Comparison of ENCODE assay signal across 2 cellular contexts in genomic region chr3:65669163-65669875, GRCh38.
TF ChIP-seq lines count a peak whose summit lies in the region.

No MANE protein-coding gene starts in this region.

TF ChIP-seq in H1, 55 proteins besides CTCF, POLR2A, EP300 and RAD21:
- TF ChIP-seq TBP (IDR thresholded peaks at IDR 0.05; ENCODE audit: low read depth, low read length) (no peak), SRF (IDR thresholded peaks at IDR 0.05; ENCODE audit: low read depth, low read length) (no peak), SAP30 (IDR thresholded peaks at IDR 0.05; ENCODE audit: insufficient read depth, insufficient replicate concordance, low read length) (no peak), ATF3 (IDR thresholded peaks at IDR 0.05; ENCODE audit: insufficient read depth, low read depth, low read length) (no peak), KDM1A (IDR thresholded peaks at IDR 0.05; ENCODE audit: borderline replicate concordance, low read length) (no peak), KDM5A (IDR thresholded peaks at IDR 0.05; ENCODE audit: low read length) (no peak), YY1 (IDR thresholded peaks at IDR 0.05; ENCODE audit: low read depth, low read length) (no peak), NANOG (IDR thresholded peaks at IDR 0.05; ENCODE audit: insufficient read depth, low read depth, low read length, poor library complexity, severe bottlenecking) (no peak), TEAD4 (IDR thresholded peaks at IDR 0.05; ENCODE audit: low read depth, low read length) (no peak), CHD1 (IDR thresholded peaks at IDR 0.05; ENCODE audit: low read depth, low read length) (no peak), CEBPB (IDR thresholded peaks at IDR 0.05; ENCODE audit: low read depth, low read length) (no peak), RFX5 (IDR thresholded peaks at IDR 0.05; ENCODE audit: borderline replicate concordance, low read depth, low read length) (no peak), CHD7 (IDR thresholded peaks at IDR 0.05; ENCODE audit: insufficient replicate concordance, low read length) (no peak), TAF7 (optimal IDR thresholded peaks at IDR 0.05; ENCODE audit: borderline replicate concordance, low read depth, low read length) (no peak), USF2 (IDR thresholded peaks at IDR 0.05; ENCODE audit: low read length) (no peak), POU5F1 (IDR thresholded peaks at IDR 0.05; ENCODE audit: low read depth, low read length) (no peak), RBBP5 (IDR thresholded peaks at IDR 0.05; ENCODE audit: borderline replicate concordance, low read depth, low read length) (no peak)

TF ChIP-seq in HepG2, 621 proteins besides CTCF, POLR2A, EP300 and RAD21 (continues in another document):
- TF ChIP-seq ZNF644 (CRISPR knock-in tag; IDR thresholded peaks at IDR 0.05; ENCODE audit: low read depth) (peak; percentile 20; the same call in 1 of the 2 replicates), DPF2 (CRISPR knock-in tag; IDR thresholded peaks at IDR 0.05; ENCODE audit: borderline replicate concordance, low read depth) (no peak), NFIC (IDR thresholded peaks at IDR 0.05; ENCODE audit: low read length) (0 out of 2 replicates have a peak, but pooled peaks have one; percentile 71), IRF1 (CRISPR knock-in tag; IDR thresholded peaks at IDR 0.05; ENCODE audit: low read depth) (no peak), NR2F1 (CRISPR knock-in tag; IDR thresholded peaks at IDR 0.05) (no peak), ZNF282 (IDR thresholded peaks at IDR 0.05; ENCODE audit: partially characterized antibody) (no peak), HNF4A (CRISPR knock-in tag; IDR thresholded peaks at IDR 0.05) (peak; percentile 7; the same call in 1 of the 2 replicates), ZBTB34 (CRISPR knock-in tag; IDR thresholded peaks at IDR 0.05) (0 out of 2 replicates have a peak, but pooled peaks have one; percentile 35), SAP130 (CRISPR knock-in tag; IDR thresholded peaks at IDR 0.05; ENCODE audit: low read depth) (0 out of 2 replicates have a peak, but pooled peaks have one; percentile 32), GATA4 (IDR thresholded peaks at IDR 0.05; ENCODE audit: borderline replicate concordance, low read depth) (peak; percentile 30; the same call in 1 of the 2 replicates), ETV5 (CRISPR knock-in tag; IDR thresholded peaks at IDR 0.05; ENCODE audit: borderline replicate concordance) (peak; percentile 57; the same call in 1 of the 2 replicates), ZGPAT (CRISPR knock-in tag; IDR thresholded peaks at IDR 0.05) (0 out of 2 replicates have a peak, but pooled peaks have one; percentile 28), HOMEZ (CRISPR knock-in tag; IDR thresholded peaks at IDR 0.05; ENCODE audit: low read depth) (peak; percentile 45; the same call in 1 of the 2 replicates), SOX13 (IDR thresholded peaks at IDR 0.05) (0 out of 2 replicates have a peak, but pooled peaks have one; percentile 12), SOX13 (CRISPR knock-in tag; conservative IDR thresholded peaks at IDR 0.05 in 1 of 2, IDR thresholded peaks at IDR 0.05 in 1 of 2) (peak in 1 of 2 experiments; percentile 63; a peak in 2 of 4 replicates), CEBPG (CRISPR knock-in tag; IDR thresholded peaks at IDR 0.05) (peak; percentile 80), ZNF878 (CRISPR knock-in tag; IDR thresholded peaks at IDR 0.05) (0 out of 2 replicates have a peak, but pooled peaks have one; percentile 42), PAWR (CRISPR knock-in tag; IDR thresholded peaks at IDR 0.05; ENCODE audit: borderline replicate concordance) (no peak), ZNF362 (CRISPR knock-in tag; IDR thresholded peaks at IDR 0.05; ENCODE audit: borderline replicate concordance) (0 out of 2 replicates have a peak, but pooled peaks have one; percentile 29), ISL2 (CRISPR knock-in tag; IDR thresholded peaks at IDR 0.05) (0 out of 2 replicates have a peak, but pooled peaks have one; percentile 28), PLRG1 (conservative IDR thresholded peaks at IDR 0.05) (no peak), FOSL2 (CRISPR knock-in tag; IDR thresholded peaks at IDR 0.05) (no peak), HES4 (CRISPR knock-in tag; IDR thresholded peaks at IDR 0.05; ENCODE audit: borderline replicate concordance) (no peak), TCF7 (IDR thresholded peaks at IDR 0.05; ENCODE audit: low read depth) (peak; percentile 69), FOXK1 (CRISPR knock-in tag; IDR thresholded peaks at IDR 0.05; ENCODE audit: borderline replicate concordance, low read depth) (peak; percentile 22; the same call in 1 of the 2 replicates), GATAD2A (CRISPR knock-in tag; IDR thresholded peaks at IDR 0.05) (peak; percentile 45; the same call in 1 of the 2 replicates), TBX2 (CRISPR knock-in tag; IDR thresholded peaks at IDR 0.05; ENCODE audit: borderline replicate concordance) (0 out of 2 replicates have a peak, but pooled peaks have one; percentile 42), ATF1 (CRISPR knock-in tag; IDR thresholded peaks at IDR 0.05) (0 out of 2 replicates have a peak, but pooled peaks have one; percentile 31), CEBPB (IDR thresholded peaks at IDR 0.05; ENCODE audit: borderline replicate concordance, low read depth, low read length) (peak; percentile 81), ZNF317 (CRISPR knock-in tag; IDR thresholded peaks at IDR 0.05) (0 out of 2 replicates have a peak, but pooled peaks have one; percentile 38), NR2F6 (IDR thresholded peaks at IDR 0.05) (peak; percentile 24; the same call in 1 of the 2 replicates), NR2F6 (CRISPR knock-in tag; IDR thresholded peaks at IDR 0.05) (no peak), HDAC1 (CRISPR knock-in tag; IDR thresholded peaks at IDR 0.05) (0 out of 2 replicates have a peak, but pooled peaks have one; percentile 42), CREB1 (IDR thresholded peaks at IDR 0.05) (no peak), CREB1 (CRISPR knock-in tag; IDR thresholded peaks at IDR 0.05) (0 out of 2 replicates have a peak, but pooled peaks have one; percentile 34), BCL6 (CRISPR knock-in tag; IDR thresholded peaks at IDR 0.05) (peak; percentile 41; the same call in 1 of the 2 replicates), ELF3 (CRISPR knock-in tag; IDR thresholded peaks at IDR 0.05) (0 out of 2 replicates have a peak, but pooled peaks have one; percentile 29), EED (CRISPR knock-in tag; IDR thresholded peaks at IDR 0.05) (no peak), GTF2F1 (IDR thresholded peaks at IDR 0.05; ENCODE audit: low read length) (no peak), LCORL (IDR thresholded peaks at IDR 0.05) (no peak), LCORL (CRISPR knock-in tag; IDR thresholded peaks at IDR 0.05) (peak; percentile 49; the same call in 1 of the 2 replicates), SOX6 (IDR thresholded peaks at IDR 0.05) (no peak), SOX6 (CRISPR knock-in tag; IDR thresholded peaks at IDR 0.05) (peak; percentile 73), PAXIP1 (CRISPR knock-in tag; conservative IDR thresholded peaks at IDR 0.05) (0 out of 2 replicates have a peak, but pooled peaks have one; percentile 37), CREM (IDR thresholded peaks at IDR 0.05) (peak; percentile 41), CREM (CRISPR knock-in tag; IDR thresholded peaks at IDR 0.05) (no peak), TFAP4 (IDR thresholded peaks at IDR 0.05; ENCODE audit: borderline replicate concordance, low read depth) (peak; percentile 67; the same call in 1 of the 2 replicates)
